8 cellular contexts compared by ENCODE assay signal in genomic region chr9:114098021-114098659, GRCh38. TPM values are rescaled to one million over a fixed set of nuclear protein-coding genes. Genes with fewer than 3 reads are reported as not detected.
DNase-seq lines count a peak whose midpoint lies in the region; ATAC-seq, FAIRE-seq and TF ChIP-seq lines count a peak whose summit lies in the region.

No MANE protein-coding gene starts in this region.

- ATAC-seq in CD4-positive, alpha-beta T cell (ENCODE audit: poor library complexity): peak; percentile 66
- no peak for ATAC-seq in HG03439 (IDR thresholded peaks at IDR 0.05; ENCODE audit: unreplicated experiment)

- H3K36me3 ChIP-seq in transverse colon: no peaks in the 10 kb centered on the region

- H3K27me3 Mint-ChIP-seq in CD4-positive, alpha-beta T cell: peaks cover 69% of the 10 kb centered on the region

- H3K4me3 ChIP-seq in coronary artery: peak overlapping the region; percentile 71
- peak overlapping the region; percentile 16 to 56 (median 40) for H3K4me3 ChIP-seq in transverse colon

- in situ Hi-C loops in transverse colon (cut with MboI; ENCODE audit: low pct_ligation_motif_present in 1 of 4, low pct_unique_long_range_greater_than_20kb in 1 of 4, low sequenced_read_pairs in 3 of 4): loop anchor here in 1 of 4 donors (25.0 kb wide), 1 partner anchor 189 kb away; no protein-coding TSS in a partner anchor

- no peak overlapping the region for H3K4me3 Mint-ChIP-seq in CD4-positive, alpha-beta T cell

- no peak overlapping the region for H3K27ac Mint-ChIP-seq in CD4-positive, alpha-beta T cell

- peaks cover 9% of the 10 kb centered on the region for H3K4me1 Mint-ChIP-seq in CD4-positive, alpha-beta T cell (ENCODE audit: low read depth)

- H3K27me3 ChIP-seq in CD4-positive, alpha-beta T cell (ENCODE audit: control insufficient read depth, insufficient read depth, low read length): peaks cover 30% of the 10 kb centered on the region
- peaks cover 21% of the 10 kb centered on the region for H3K27me3 ChIP-seq in transverse colon

- DNase-seq in CD4-positive, alpha-beta T cell: peak in 1 of 10 experiments; percentile 9
- peak; percentile 68 for DNase-seq in NCI-H2029 (lab: John Stamatoyannopoulos, UW)
- no peak for DNase-seq in coronary artery (ENCODE audit: low spot score)
- peak; percentile 13 to 17 for DNase-seq in lung microvascular endothelial cell (ENCODE audit: low read depth in 2 of 2)
- peak; percentile 70 for DNase-seq in transverse colon
- no peak for DNase-seq in NCI-H146 (lab: John Stamatoyannopoulos, UW)
- DNase-seq in GM19239 (ENCODE audit: insufficient read length, low spot score): no peak

- peaks cover 5 to 22% (median 20%) of the 10 kb centered on the region in 4 donors for H3K4me1 ChIP-seq in transverse colon

- H3K27ac ChIP-seq in CD4-positive, alpha-beta T cell (ENCODE audit: low read depth, low read length): no peak overlapping the region
- H3K27ac ChIP-seq in coronary artery (no peak overlapping the region), transverse colon (peak overlapping the region; percentile 48 to 82 (median 60))

- WGBS in transverse colon (ENCODE audit: low coverage in 1 of 2), 2 donors: 13% methylated on average over 11 of the region's 62 CpGs; no CpG with 5 or more reads in 1 of the 2 donors

- CTCF ChIA-PET in CD4-positive, alpha-beta T cell (lab: Charles Lee): no interaction called here

- no peak for FAIRE-seq in GM19239 (lab: Jason Lieb, UNC)

- TF ChIP-seq POLR2A in transverse colon (IDR thresholded peaks at IDR 0.05): peak; percentile 15

- H3K36me3 Mint-ChIP-seq in CD4-positive, alpha-beta T cell (ENCODE audit: low read depth): no peaks in the 10 kb centered on the region

- intact Hi-C loops in CD4-positive, alpha-beta T cell (cut with DNase I, micrococcal nuclease): no loop called here
- intact Hi-C loops in transverse colon (cut with DNase I; ENCODE audit: low total_unique reads): no loop called here

- TF ChIP-seq EP300 in transverse colon (IDR thresholded peaks at IDR 0.05; ENCODE audit: low read depth): no peak

- no peak for TF ChIP-seq CTCF in CD4-positive, alpha-beta T cell (IDR thresholded peaks at IDR 0.05)
- TF ChIP-seq CTCF in coronary artery (IDR thresholded peaks at IDR 0.05) (no peak), transverse colon (IDR thresholded peaks at IDR 0.05) (no peak)

- no peaks in the 10 kb centered on the region for H3K9me3 ChIP-seq in CD4-positive, alpha-beta T cell (ENCODE audit: control insufficient read depth, low read length)
- peaks cover 0 to 4% of the 10 kb centered on the region in 2 donors for H3K9me3 ChIP-seq in transverse colon

- peaks cover 6% of the 10 kb centered on the region for H3K9me3 Mint-ChIP-seq in CD4-positive, alpha-beta T cell

- POLR2A ChIA-PET in CD4-positive, alpha-beta T cell (lab: Charles Lee): no interaction called here

RNA-seq across cellular contexts. Expression of gene KIF12, which starts 1.0 kb away (rescaled TPM):
- not detected for total RNA-seq in CD4-positive, alpha-beta T cell
- not detected in 2 replicates for total RNA-seq in lung microvascular endothelial cell
- 10 to 100 TPM; 10.6 to 37.2 (median 20.0) TPM for total RNA-seq in transverse colon

RNA-seq across cellular contexts. Expression of gene AMBP, which starts 20.0 kb away (rescaled TPM):
- not detected for total RNA-seq in CD4-positive, alpha-beta T cell
- total RNA-seq in lung microvascular endothelial cell: not detected in 2 replicates
- total RNA-seq in transverse colon: under 1 TPM in 1 of 4 donors, not detected in 3; 0.96 TPM

RNA-seq across cellular contexts. Expression of gene COL27A1, which starts 57.2 kb away (rescaled TPM):
- 1 to 10 TPM in 1 of 2 experiments, under 1 TPM in 1; 0.87 to 1.2 TPM for total RNA-seq in CD4-positive, alpha-beta T cell
- total RNA-seq in lung microvascular endothelial cell: 0.40 and 1.1 TPM in 2 replicates
- 1 to 10 TPM; 2.1 to 9.0 (median 3.8) TPM for total RNA-seq in transverse colon

Comparison
In these comparisons a context has a peak if more than half of its experiments do, and no peak if none do; other contexts are left out.
1. DNase-seq: peak in NCI-H2029 (single experiment), lung microvascular endothelial cell (2 of 2) and transverse colon (single experiment); none in coronary artery (single experiment), NCI-H146 (single experiment) and GM19239 (single experiment).
2. H3K27ac ChIP-seq: peak in transverse colon (4 of 4); none in CD4-positive, alpha-beta T cell (single experiment) and coronary artery (0 of 2).
3. RNA of gene KIF12, which starts 1.0 kb away (total RNA-seq): 10.6 to 37.2 TPM in transverse colon; not detected in CD4-positive, alpha-beta T cell and not detected in lung microvascular endothelial cell; every median in the first group is over 10 times any median in the second.